Comparison of ENCODE assay signal across 19 cellular contexts in genomic region chr4:84733343-84734033, GRCh38.
"Had no signal": no experiment of that assay in that cellular context is flagged by ENCODE, and none has a peak within 500 bp of the region (broad histone marks: within the 10 kb centered on the region; RNA-seq: fewer than 3 reads in every experiment).

No MANE protein-coding gene starts in this region.

- H3K4me2 ChIP-seq: smooth muscle cell had no signal

- H3K9me3 ChIP-seq: esophagus muscularis mucosa, ovary, stomach, thyroid gland, upper lobe of right lung had no signal

- H3K4me1 ChIP-seq: esophagus muscularis mucosa, foreskin keratinocyte, upper lobe of right lung had no signal

- H3K27me3 ChIP-seq: esophagus muscularis mucosa, foreskin keratinocyte, ovary, stomach, thyroid gland, upper lobe of right lung had no signal

- H3K36me3 ChIP-seq: ovary had no signal

- DNase-seq: activated CD4-positive, alpha-beta T cell treated with anti-CD3 and anti-CD28 coated beads for 48 hours; activated CD4-positive, alpha-beta T cell treated with anti-CD3 and anti-CD28 coated beads, Interleukin-2, amount 50 U/mL, for 48 hours; activated CD8-positive, alpha-beta memory T cell treated with anti-CD3 and anti-CD28 coated beads for 24 hours; activated gamma-delta T cell; activated naive CD4-positive, alpha-beta T cell treated with anti-CD3 and anti-CD28 coated beads, Interleukin-2, amount 10 ng/mL, durations not matched to agents 7 days and 5 days; activated naive CD8-positive, alpha-beta T cell treated with anti-CD3 and anti-CD28 coated beads, Interleukin-2, amount 10 ng/mL, durations not matched to agents 7 days and 5 days; amygdala; foreskin keratinocyte; naive B cell; ovary; stimulated activated CD4-positive, alpha-beta T cell treated with anti-CD3 and anti-CD28 coated beads, Interleukin-1b, Interleukin-23, amount 100 ng/mL, for 48 hours; stimulated activated naive B cell treated with anti-CD40 and anti-IgM and Interleukin-4, amounts not matched to agents 10 μg/mL and 1 μg/mL and 100 μg/mL, for 72 hours; stomach; T-helper 9 cell; thyroid gland; upper lobe of right lung had no signal

- ATAC-seq: foreskin keratinocyte; stimulated activated naive B cell treated with anti-CD40 and anti-IgM and Interleukin-4, amounts not matched to agents 10 μg/mL and 1 μg/mL and 100 μg/mL, for 72 hours; upper lobe of right lung had no signal

- H3K27ac ChIP-seq: esophagus muscularis mucosa, foreskin keratinocyte, ovary, stomach, thyroid gland, upper lobe of right lung, VCaP had no signal

- H3K4me3 ChIP-seq: esophagus muscularis mucosa, ovary, smooth muscle cell, stomach, thyroid gland, upper lobe of right lung had no signal
